1 cellular context compared by ENCODE assay signal in genomic region chr12:6941786-6942185, GRCh38.
TF ChIP-seq lines count a peak whose summit lies in the region.

No MANE protein-coding gene starts in this region.

TF ChIP-seq in H1, 55 proteins besides CTCF, POLR2A, EP300 and RAD21:
- TF ChIP-seq CTBP2 (IDR thresholded peaks at IDR 0.05; ENCODE audit: borderline replicate concordance, insufficient read depth, insufficient read length, low read length) (no peak), ATF2 (IDR thresholded peaks at IDR 0.05; ENCODE audit: low read length) (no peak), ATF3 (IDR thresholded peaks at IDR 0.05; ENCODE audit: insufficient read depth, low read depth, low read length) (no peak), PHF8 (conservative IDR thresholded peaks at IDR 0.05; ENCODE audit: low read depth, low read length) (no peak), MAX (IDR thresholded peaks at IDR 0.05) (no peak), KDM5A (IDR thresholded peaks at IDR 0.05; ENCODE audit: low read length) (no peak), RNF2 (IDR thresholded peaks at IDR 0.05; ENCODE audit: borderline replicate concordance, low read depth, low read length, missing control alignments, poor library complexity, severe bottlenecking) (no peak)
